8 cellular contexts compared by ENCODE assay signal in genomic region chr10:28302668-28303488, GRCh38. TPM values are rescaled to one million over a fixed set of nuclear protein-coding genes. Genes with fewer than 3 reads are reported as not detected.
DNase-seq lines count a peak whose midpoint lies in the region; ATAC-seq, FAIRE-seq and TF ChIP-seq lines count a peak whose summit lies in the region.

MPP7 (minus strand) TSS chr10:28303064; CDS start chr10:28238604, 64,460 bp downstream.

- no peaks in the 10 kb centered on the region for H3K79me2 ChIP-seq in keratinocyte (ENCODE audit: control insufficient read depth, insufficient read depth, low read length)

- H3K4me2 ChIP-seq in keratinocyte (ENCODE audit: control insufficient read depth, extremely low read depth, insufficient read depth, low read depth, low read length) = peak within 1 kb of the TSS; percentile 96

- no peaks in the 10 kb centered on the region for H3K36me3 Mint-ChIP-seq in chondrocyte (ENCODE audit: low read depth)

- peak within 1 kb of the TSS; percentile 64 to 84 (median 75) for H3K4me3 ChIP-seq in keratinocyte (ENCODE audit: control insufficient read depth in 2 of 3, extremely low read depth in 1 of 3, insufficient read depth in 2 of 3, low read depth in 1 of 3, low read length in 3 of 3)

- H3K4me3 Mint-ChIP-seq in chondrocyte (ENCODE audit: unreplicated experiment) = peak within 1 kb of the TSS; percentile 91

- H3K27me3 ChIP-seq in keratinocyte (ENCODE audit: control insufficient read depth, extremely low read depth, insufficient read depth, low read length) = peaks cover 10% of the 10 kb centered on the region

- H3K9me1 ChIP-seq in keratinocyte (ENCODE audit: control insufficient read depth, extremely low read depth, insufficient read depth, low read length) = no peaks in the 10 kb centered on the region

- H3K9me3 Mint-ChIP-seq in chondrocyte (ENCODE audit: low read depth) = no peaks in the 10 kb centered on the region

- no peaks in the 10 kb centered on the region for H3K36me3 ChIP-seq in keratinocyte (ENCODE audit: control insufficient read depth in 2 of 2, extremely low read depth in 1 of 2, insufficient read depth in 2 of 2, low read length in 2 of 2)

- H3K9me3 ChIP-seq in keratinocyte (ENCODE audit: control insufficient read depth, low read depth, low read length) = no peaks in the 10 kb centered on the region

- H3K4me1 Mint-ChIP-seq in chondrocyte (ENCODE audit: low read depth) = peaks cover 42% of the 10 kb centered on the region

- dilution Hi-C loops in keratinocyte (cut with MboI; ENCODE audit: extremely low pct_ligation_motif_present, low sequenced_read_pairs) = no loop called here

- FAIRE-seq in keratinocyte (lab: Jason Lieb, UNC) = peak; percentile 98

- H3K27ac Mint-ChIP-seq in chondrocyte (ENCODE audit: unreplicated experiment) = peak within 1 kb of the TSS; percentile 86

- peak; percentile 100 for ATAC-seq in HG03442 (IDR thresholded peaks at IDR 0.05; ENCODE audit: unreplicated experiment)

- peak within 1 kb of the TSS; percentile 73 for H3K9ac ChIP-seq in keratinocyte (ENCODE audit: control insufficient read depth, extremely low read depth, insufficient read depth, low read length)

- peaks cover 32% of the 10 kb centered on the region for H3K27me3 Mint-ChIP-seq in chondrocyte (ENCODE audit: low read depth)

- H4K20me1 ChIP-seq in keratinocyte (ENCODE audit: control insufficient read depth, extremely low read depth, insufficient read depth, low read length) = no peaks in the 10 kb centered on the region

- peaks cover 12% of the 10 kb centered on the region for H3K4me1 ChIP-seq in keratinocyte (ENCODE audit: control insufficient read depth, extremely low read depth, insufficient read depth, low read length)

- peak; percentile 78 for TF ChIP-seq CTCF in chondrocyte (IDR thresholded peaks at IDR 0.05)
- TF ChIP-seq CTCF in keratinocyte (optimal IDR thresholded peaks at IDR 0.05 in 1 of 3, IDR thresholded peaks at IDR 0.05 in 1 of 3, conservative IDR thresholded peaks at IDR 0.05 in 1 of 3; ENCODE audit: extremely low read depth in 1 of 3, insufficient read depth in 2 of 3, low read length in 3 of 3) = peak in 2 of 3 experiments; percentile 35 to 43

- peak; percentile 99 for DNase-seq in Ammon's horn (ENCODE audit: low spot score)
- DNase-seq in GM19240 (ENCODE audit: insufficient read length, low spot score) = peak; percentile 94
- DNase-seq in NCI-H510A (lab: John Stamatoyannopoulos, UW) = peak; percentile 90
- peak; percentile 90 to 92 for DNase-seq in activated CD4-positive, alpha-beta T cell treated with anti-CD3 and anti-CD28 coated beads for 24 hours (ENCODE audit: low read depth in 2 of 2)
- peak; percentile 97 for DNase-seq in chondrocyte (ENCODE audit: low spot score)
- DNase-seq in keratinocyte (ENCODE audit: low read depth, low spot score) = peak; percentile 99
- peak; percentile 95 for DNase-seq in stimulated activated CD4-positive, alpha-beta T cell treated with anti-CD3 and anti-CD28 coated beads, Interleukin-12 subunit alpha, Interleukin-12 subunit beta, amount 100 ng/mL, for 4 hours

- H2AFZ ChIP-seq in keratinocyte (ENCODE audit: control insufficient read depth, low read length) = peak within 1 kb of the TSS; percentile 86

- H3K27ac ChIP-seq in keratinocyte (ENCODE audit: control insufficient read depth, insufficient read depth, low read length) = peak within 1 kb of the TSS; percentile 61

RNA-seq across cellular contexts. Expression of gene MPP7, which starts in this region (rescaled TPM):
- 20.1 to 21.7 TPM (median 21.0 TPM) in 3 replicates for total RNA-seq in chondrocyte
- 4.9 to 6.5 TPM (median 6.3 TPM) in 3 replicates for polyA plus RNA-seq in keratinocyte
- 13.3 TPM for polyA plus RNA-seq in keratinocyte (2011; ENCODE audit: low read depth)
- 4.1 and 5.1 TPM in 2 replicates for polyA plus RNA-seq in keratinocyte (2011; cell fraction: cytosol; rRNA removed)
- polyA plus RNA-seq in keratinocyte (2011; cell fraction: nucleus; rRNA removed) = 3.6 and 4.1 TPM in 2 replicates
- polyA plus RNA-seq in keratinocyte (2012; ENCODE audit: low replicate concordance) = 3.7 and 5.5 TPM in 2 replicates
- 16.0 to 19.0 TPM (median 16.2 TPM) in 3 replicates for polyA minus RNA-seq in keratinocyte
- 9.0 TPM for polyA minus RNA-seq in keratinocyte (2011; cell fraction: cytosol; rRNA and poly(A)+ RNA removed)
- 2.3 and 7.1 TPM in 2 replicates for polyA minus RNA-seq in keratinocyte (2011; cell fraction: nucleus; rRNA and poly(A)+ RNA removed)

Comparison
In these comparisons a context has a peak if more than half of its experiments do, and no peak if none do; other contexts are left out.
1. Peak in every context shown above with its lines: DNase-seq, ATAC-seq, H3K4me3 ChIP-seq and H3K27ac ChIP-seq.